ENCODE assay signal across 8 cellular contexts in the genomic region with DNA sequence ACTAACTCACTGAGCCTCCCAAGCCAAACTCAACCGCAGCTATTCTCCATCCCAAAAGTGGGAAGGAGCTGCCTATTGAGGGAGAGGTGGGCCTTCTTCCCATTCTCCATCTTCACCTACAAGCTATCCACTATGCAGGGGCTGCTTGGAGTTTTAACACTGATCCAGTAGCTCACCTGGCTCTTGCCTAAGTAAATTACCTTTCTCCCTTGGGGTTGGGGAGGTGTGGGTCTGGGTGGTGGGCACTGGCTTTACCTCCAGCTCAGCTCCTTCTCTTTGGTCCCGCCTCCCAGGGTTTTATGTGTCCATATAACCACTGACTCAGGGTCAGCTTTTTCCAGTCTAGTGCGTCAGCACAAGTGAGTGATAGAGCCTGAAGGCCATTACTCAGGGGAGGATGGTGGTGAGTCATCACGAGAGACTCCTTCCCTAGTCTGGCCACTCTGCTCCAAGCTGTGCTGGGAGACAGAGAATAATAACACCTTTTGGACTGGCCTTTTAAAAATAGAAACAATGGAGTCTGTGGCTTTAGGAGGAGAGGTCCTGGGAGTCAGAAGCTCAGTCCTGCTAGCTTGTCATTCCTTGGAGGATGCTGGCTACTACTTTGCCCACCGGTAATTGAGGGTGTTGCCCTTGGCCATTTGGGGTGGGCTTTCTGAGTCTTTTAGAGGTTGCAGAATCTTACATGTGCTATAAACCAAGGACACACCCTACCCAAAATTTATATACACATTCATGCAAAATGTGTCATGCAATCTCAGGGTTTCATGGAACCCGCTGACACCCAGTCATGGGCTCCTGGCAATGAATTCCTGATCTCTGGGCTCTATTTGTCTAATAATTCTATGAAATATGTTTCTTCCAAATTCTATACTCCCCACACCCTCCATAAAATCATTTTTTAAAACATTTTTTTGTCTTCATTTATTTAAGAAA. TPM values are rescaled to one million over a fixed set of nuclear protein-coding genes. Genes with fewer than 3 reads are reported as not detected.
DNase-seq lines count a peak whose midpoint lies in the region; ATAC-seq and TF ChIP-seq lines count a peak whose summit lies in the region.

No MANE protein-coding gene starts in this region.

- H3K4me1 ChIP-seq in neuronal stem cell (ENCODE audit: control insufficient read depth in 2 of 2, insufficient read depth in 1 of 2, low read depth in 1 of 2, low read length in 2 of 2) (peaks cover 1 to 11% of the 10 kb centered on the region in 2 donors), spleen (peaks cover 0 to 10% (median 0%) of the 10 kb centered on the region in 6 donors)

- H3K79me1 ChIP-seq in neuronal stem cell (ENCODE audit: low read depth, low read length) = no peaks in the 10 kb centered on the region

- no peak overlapping the region for H3K4ac ChIP-seq in neuronal stem cell (ENCODE audit: low read length)

- no peak overlapping the region for H3K14ac ChIP-seq in neuronal stem cell (ENCODE audit: low read length)

- H4K91ac ChIP-seq in neuronal stem cell (ENCODE audit: low read depth, low read length, poor library complexity) = no peak overlapping the region

- H3K36me3 ChIP-seq in neuronal stem cell (replicated peaks in 1 of 2; ENCODE audit: control insufficient read depth in 2 of 2, insufficient read depth in 2 of 2, low read length in 2 of 2) = no peaks in the 10 kb centered on the region
- H3K36me3 ChIP-seq in spleen = no peaks in the 10 kb centered on the region

- H2AFZ ChIP-seq in neuronal stem cell (ENCODE audit: low read length) = peak overlapping the region; percentile 35

- WGBS in neuronal stem cell (ENCODE audit: extremely low coverage in 2 of 2, insufficient read length in 2 of 2, insufficient replicate concordance in 1 of 2), 2 donors = no CpG with 5 or more reads among the region's 6 CpGs
- 68 to 85% (median 75%) methylated on average over 6 of the region's 6 CpGs for WGBS in spleen, 5 donors

- H2AK5ac ChIP-seq in neuronal stem cell (ENCODE audit: low read depth, low read length) = no peak overlapping the region

- H3K4me2 ChIP-seq in neuronal stem cell (ENCODE audit: insufficient read depth, low read length, poor library complexity, severe bottlenecking) = no peak overlapping the region

- H3K18ac ChIP-seq in neuronal stem cell (ENCODE audit: low read length) = no peak overlapping the region

- H3K27ac ChIP-seq in neuronal stem cell (replicated peaks; ENCODE audit: low read length) (no peak overlapping the region), spleen (peak overlapping the region in 1 of 8 donors; percentile 18)

- intact Hi-C loops in spleen (cut with DNase I; ENCODE audit: low total_unique reads) = no loop called here

- H2BK5ac ChIP-seq in neuronal stem cell (ENCODE audit: low read length) = no peak overlapping the region

- no peak overlapping the region for H2BK15ac ChIP-seq in neuronal stem cell (ENCODE audit: low read length)

- TF ChIP-seq POLR2A in spleen (IDR thresholded peaks at IDR 0.05) = no peak

- peaks cover 0 to 24% (median 0%) of the 10 kb centered on the region in 3 experiments for H3K27me3 ChIP-seq in neuronal stem cell (ENCODE audit: control insufficient read depth in 3 of 3, insufficient read depth in 3 of 3, low read depth in 1 of 3, low read length in 3 of 3)
- H3K27me3 ChIP-seq in spleen (replicated peaks in 1 of 7) = no peaks in the 10 kb centered on the region

- no peak overlapping the region for H2BK120ac ChIP-seq in neuronal stem cell (ENCODE audit: low read depth, low read length)

- H2BK12ac ChIP-seq in neuronal stem cell (ENCODE audit: low read length) = no peak overlapping the region

- H4K8ac ChIP-seq in neuronal stem cell (ENCODE audit: low read depth, low read length) = no peak overlapping the region

- no peak overlapping the region for H3K9ac ChIP-seq in neuronal stem cell (ENCODE audit: low read depth, low read length, poor library complexity)

- DNase-seq in COLO668 (lab: John Stamatoyannopoulos, UW; ENCODE audit: unreplicated experiment) = peak; percentile 36
- peak; percentile 98 for DNase-seq in NCI-H226
- peak; percentile 90 for DNase-seq in epidermal melanocyte (ENCODE audit: insufficient read length, low spot score)
- no peak for DNase-seq in neuronal stem cell (ENCODE audit: low spot score)
- DNase-seq in NCI-H1694 treated with DMSO at 0.1 percent for 48 hours (lab: John Stamatoyannopoulos, UW) = no peak
- no peak for DNase-seq in spleen

- no peak overlapping the region for H3K4me3 ChIP-seq in neuronal stem cell (ENCODE audit: low read length in 2 of 2)
- no peak overlapping the region for H3K4me3 ChIP-seq in spleen

- H3K9me3 ChIP-seq in neuronal stem cell (replicated peaks in 1 of 2; ENCODE audit: control insufficient read depth in 2 of 2, insufficient read depth in 1 of 2, low read depth in 1 of 2, low read length in 2 of 2) (peaks cover 0 to 3% of the 10 kb centered on the region in 2 donors), spleen (peaks cover 0 to 12% (median 0%) of the 10 kb centered on the region in 8 donors)

- H3K23ac ChIP-seq in neuronal stem cell (ENCODE audit: low read depth, low read length, poor library complexity) = no peak overlapping the region

- ATAC-seq in GM21526 (IDR thresholded peaks at IDR 0.05; ENCODE audit: low FRiP score, unreplicated experiment) = no peak
- ATAC-seq in HG03045 (IDR thresholded peaks at IDR 0.05; ENCODE audit: unreplicated experiment) = no peak

- no peak for TF ChIP-seq CTCF in spleen (IDR thresholded peaks at IDR 0.05 in 8 of 11, conservative IDR thresholded peaks at IDR 0.05 in 3 of 11)

RNA-seq across cellular contexts. Expression of a gene that starts 35.6 kb away (rescaled TPM):
- polyA plus RNA-seq in neuronal stem cell (2013, experiment 1 of 2) = 221 TPM
- polyA plus RNA-seq in neuronal stem cell (2013, experiment 2 of 2) = 221 TPM
- 100 to 1,000 TPM in 5 of 7 donors, 10 to 100 TPM in 2; 82.3 to 272 (median 106) TPM for total RNA-seq in spleen
- polyA plus RNA-seq in spleen = 100 to 1,000 TPM; 179 to 219 (median 206) TPM

RNA-seq across cellular contexts. Expression of a gene that starts 46.7 kb away (rescaled TPM):
- polyA plus RNA-seq in neuronal stem cell (2013, experiment 1 of 2) = 13.8 TPM
- 14.4 TPM for polyA plus RNA-seq in neuronal stem cell (2013, experiment 2 of 2)
- 10 to 100 TPM; 11.8 to 51.6 (median 29.4) TPM for total RNA-seq in spleen
- 10 to 100 TPM in 1 of 3 donors, 1 to 10 TPM in 2; 3.7 to 25.4 (median 9.5) TPM for polyA plus RNA-seq in spleen

RNA-seq across cellular contexts. Expression of a gene that starts 59.1 kb away (rescaled TPM):
- 0.49 TPM for polyA plus RNA-seq in neuronal stem cell (2013, experiment 1 of 2)
- 0.47 TPM for polyA plus RNA-seq in neuronal stem cell (2013, experiment 2 of 2)
- 10 to 100 TPM; 24.2 to 51.6 (median 38.4) TPM for total RNA-seq in spleen
- polyA plus RNA-seq in spleen = 10 to 100 TPM in 1 of 3 donors, 1 to 10 TPM in 2; 8.5 to 12.9 (median 9.6) TPM

Comparison
In these comparisons a context has a peak if more than half of its experiments do, and no peak if none do; other contexts are left out.
1. DNase-seq: peak in COLO668 (single experiment), NCI-H226 (single experiment) and epidermal melanocyte (single experiment); none in neuronal stem cell (single experiment), NCI-H1694 treated with DMSO at 0.1 percent for 48 hours (single experiment) and spleen (single experiment).